1 cellular context compared by ENCODE assay signal in the genomic region with DNA sequence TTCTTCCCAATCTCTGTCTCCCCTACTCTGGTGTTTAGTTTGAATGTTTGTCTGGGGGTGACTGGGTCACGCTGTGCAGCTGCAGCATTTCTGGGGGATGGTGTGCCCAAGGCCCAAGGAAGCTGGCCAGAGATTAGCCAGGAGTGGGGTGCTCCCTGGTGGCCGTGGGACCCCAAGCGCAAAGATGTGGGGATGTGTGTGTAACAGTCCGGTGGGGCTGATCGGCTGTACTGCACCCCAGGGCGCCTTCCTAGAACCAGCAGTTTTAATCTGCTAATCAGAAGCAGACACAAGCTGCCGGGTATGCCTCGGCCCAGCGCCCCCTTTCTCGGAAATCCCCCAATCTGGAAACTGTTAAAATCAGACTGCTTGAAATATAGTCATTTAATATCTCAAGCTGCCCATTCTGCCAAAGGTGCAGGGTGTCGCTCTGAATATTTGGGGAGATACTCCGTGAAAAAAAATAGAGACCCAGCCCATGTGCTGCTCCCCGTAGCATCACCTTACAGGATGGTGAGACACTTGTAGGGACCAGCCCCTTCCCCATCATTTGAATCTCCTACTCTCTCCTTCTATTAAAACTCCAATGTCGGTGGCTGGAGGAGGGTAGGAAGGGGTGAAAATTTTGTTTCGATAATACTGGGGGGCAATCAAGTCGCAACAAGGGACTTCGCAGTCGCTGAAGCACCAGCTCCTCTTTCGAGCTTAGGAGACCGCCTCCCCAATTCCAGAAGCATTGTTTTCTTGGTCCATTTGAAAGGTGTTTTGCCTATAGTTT.
TF ChIP-seq lines count a peak whose summit lies in the region.

No MANE protein-coding gene starts in this region.

TF ChIP-seq in neural cell, 6 proteins besides CTCF, POLR2A, EP300 and RAD21 (continued from another document):
- TF ChIP-seq, protein P1, sequence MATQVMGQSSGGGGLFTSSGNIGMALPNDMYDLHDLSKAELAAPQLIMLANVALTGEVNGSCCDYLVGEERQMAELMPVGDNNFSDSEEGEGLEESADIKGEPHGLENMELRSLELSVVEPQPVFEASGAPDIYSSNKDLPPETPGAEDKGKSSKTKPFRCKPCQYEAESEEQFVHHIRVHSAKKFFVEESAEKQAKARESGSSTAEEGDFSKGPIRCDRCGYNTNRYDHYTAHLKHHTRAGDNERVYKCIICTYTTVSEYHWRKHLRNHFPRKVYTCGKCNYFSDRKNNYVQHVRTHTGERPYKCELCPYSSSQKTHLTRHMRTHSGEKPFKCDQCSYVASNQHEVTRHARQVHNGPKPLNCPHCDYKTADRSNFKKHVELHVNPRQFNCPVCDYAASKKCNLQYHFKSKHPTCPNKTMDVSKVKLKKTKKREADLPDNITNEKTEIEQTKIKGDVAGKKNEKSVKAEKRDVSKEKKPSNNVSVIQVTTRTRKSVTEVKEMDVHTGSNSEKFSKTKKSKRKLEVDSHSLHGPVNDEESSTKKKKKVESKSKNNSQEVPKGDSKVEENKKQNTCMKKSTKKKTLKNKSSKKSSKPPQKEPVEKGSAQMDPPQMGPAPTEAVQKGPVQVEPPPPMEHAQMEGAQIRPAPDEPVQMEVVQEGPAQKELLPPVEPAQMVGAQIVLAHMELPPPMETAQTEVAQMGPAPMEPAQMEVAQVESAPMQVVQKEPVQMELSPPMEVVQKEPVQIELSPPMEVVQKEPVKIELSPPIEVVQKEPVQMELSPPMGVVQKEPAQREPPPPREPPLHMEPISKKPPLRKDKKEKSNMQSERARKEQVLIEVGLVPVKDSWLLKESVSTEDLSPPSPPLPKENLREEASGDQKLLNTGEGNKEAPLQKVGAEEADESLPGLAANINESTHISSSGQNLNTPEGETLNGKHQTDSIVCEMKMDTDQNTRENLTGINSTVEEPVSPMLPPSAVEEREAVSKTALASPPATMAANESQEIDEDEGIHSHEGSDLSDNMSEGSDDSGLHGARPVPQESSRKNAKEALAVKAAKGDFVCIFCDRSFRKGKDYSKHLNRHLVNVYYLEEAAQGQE (IDR thresholded peaks at IDR 0.05; ENCODE audit: borderline replicate concordance) = no peak
